In genomic region chr9:128881884-128882676, GRCh38 we compare ENCODE assay signal across 8 cellular contexts. TPM values are rescaled to one million over a fixed set of nuclear protein-coding genes. Genes with fewer than 3 reads are reported as not detected.
DNase-seq lines count a peak whose midpoint lies in the region; ATAC-seq and TF ChIP-seq lines count a peak whose summit lies in the region.

Gene KYAT1 (minus strand): TSS chr9:128881950. CDS start chr9:128845405, 36,545 bp downstream.
Gene LRRC8A (plus strand): TSS chr9:128882133. CDS start chr9:128907165, 25,032 bp downstream.

- H3K27ac Mint-ChIP-seq in HFFc6, result peak within 1 kb of the TSS; percentile 85

- H2AFZ ChIP-seq in neuron (ENCODE audit: low read depth, low read length), result peak within 1 kb of the TSS; percentile 96

- peak within 1 kb of the TSS; percentile 99 for H3K4me3 Mint-ChIP-seq in HFFc6

- H3K9me3 Mint-ChIP-seq in HFFc6, result no peaks in the 10 kb centered on the region

- H3K27me3 ChIP-seq in foreskin keratinocyte, result no peaks in the 10 kb centered on the region
- no peaks in the 10 kb centered on the region for H3K27me3 ChIP-seq in neuron (ENCODE audit: insufficient read depth, low read length)

- peak; percentile 24; the same call in 1 of the 2 replicates for TF ChIP-seq CTCF in HFFc6 (IDR thresholded peaks at IDR 0.05)
- peak; percentile 50 for TF ChIP-seq CTCF in foreskin keratinocyte (conservative IDR thresholded peaks at IDR 0.05)

- peaks cover 22% of the 10 kb centered on the region for H3K36me3 Mint-ChIP-seq in HFFc6 (ENCODE audit: low read depth)

- no peaks in the 10 kb centered on the region; the same call in 1 of the 2 replicates for H3K27me3 Mint-ChIP-seq in HFFc6 (ENCODE audit: insufficient read depth)

- DNase-seq in GM04504 (ENCODE audit: low read depth) (peak; percentile 93), HFFc6 (peak; percentile 95), NAMALWA (ENCODE audit: low spot score) (peak; percentile 98), SK-MEL-5 (ENCODE audit: low read depth, low spot score) (peak; percentile 96), foreskin keratinocyte (peak; percentile 87 to 93), stromal cell of bone marrow (ENCODE audit: low read depth) (peak; percentile 93)
- peak; percentile 99 for DNase-seq in activated naive CD4-positive, alpha-beta T cell treated with Interleukin-2 at 50 U/mL for 16 hours

- peak within 1 kb of the TSS; percentile 70 for H3K4me3 ChIP-seq in neuron (ENCODE audit: low read length)

- H3K36me3 ChIP-seq in neuron (ENCODE audit: insufficient read depth, low read length), result peaks cover 12% of the 10 kb centered on the region

- H3K4me1 ChIP-seq in foreskin keratinocyte (peaks cover 14% of the 10 kb centered on the region), neuron (ENCODE audit: insufficient read depth, low read length) (peaks cover 11% of the 10 kb centered on the region)

- peak within 1 kb of the TSS; percentile 60 for H3K27ac ChIP-seq in foreskin keratinocyte

- H3K9me3 ChIP-seq in neuron (ENCODE audit: low read length), result no peaks in the 10 kb centered on the region

- ATAC-seq in foreskin keratinocyte, result peak; percentile 78

- in situ Hi-C loops in SK-MEL-5 (cut with HindIII; ENCODE audit: low pct_unique_long_range_greater_than_20kb, low sequenced_read_pairs), result no loop called here

- peaks cover 52% of the 10 kb centered on the region for H3K4me1 Mint-ChIP-seq in HFFc6 (ENCODE audit: low read depth)

RNA-seq across cellular contexts. Expression of gene KYAT1, which starts in this region (rescaled TPM):
- total RNA-seq in HFFc6 (2021; fragmentation: NEBNext Ultra II Directional; extraction: Animal tissue kit (Norgen Biotek cat#: 25700)), result 1 to 10 TPM; 6.7 to 9.0 (median 8.3) TPM
- 7.4 and 7.5 TPM in 2 replicates for total RNA-seq in SK-MEL-5 (2014; rRNA removed; shearing (Covaris generic))
- polyA plus RNA-seq in SK-MEL-5 (2015; cell fraction: cytosol; rRNA removed), result 6.1 and 7.8 TPM in 2 replicates
- polyA plus RNA-seq in SK-MEL-5 (2015; cell fraction: nucleus; rRNA removed), result 23.8 and 28.1 TPM in 2 replicates
- total RNA-seq in foreskin keratinocyte, result 13.2 and 16.2 TPM in 2 replicates
- 13.0 and 16.4 TPM in 2 replicates for polyA plus RNA-seq in foreskin keratinocyte

RNA-seq across cellular contexts. Expression of gene LRRC8A, which starts in this region (rescaled TPM):
- 10 to 100 TPM; 37.8 to 51.9 (median 39.6) TPM for total RNA-seq in HFFc6 (2021; fragmentation: NEBNext Ultra II Directional; extraction: Animal tissue kit (Norgen Biotek cat#: 25700))
- total RNA-seq in SK-MEL-5 (2014; rRNA removed; shearing (Covaris generic)), result 36.0 and 38.3 TPM in 2 replicates
- 66.0 and 81.6 TPM in 2 replicates for polyA plus RNA-seq in SK-MEL-5 (2015; cell fraction: cytosol; rRNA removed)
- 13.4 and 16.5 TPM in 2 replicates for polyA plus RNA-seq in SK-MEL-5 (2015; cell fraction: nucleus; rRNA removed)
- total RNA-seq in foreskin keratinocyte, result 127 and 152 TPM in 2 replicates
- 74.0 and 81.3 TPM in 2 replicates for polyA plus RNA-seq in foreskin keratinocyte

Comparison
In these comparisons a context has a peak if more than half of its experiments do, and no peak if none do; other contexts are left out.
1. Peak in every context shown above with its lines: DNase-seq, ATAC-seq, H3K4me3 ChIP-seq and H3K27ac ChIP-seq.